Comparison of ENCODE assay signal across 1 cellular context in the genomic region with DNA sequence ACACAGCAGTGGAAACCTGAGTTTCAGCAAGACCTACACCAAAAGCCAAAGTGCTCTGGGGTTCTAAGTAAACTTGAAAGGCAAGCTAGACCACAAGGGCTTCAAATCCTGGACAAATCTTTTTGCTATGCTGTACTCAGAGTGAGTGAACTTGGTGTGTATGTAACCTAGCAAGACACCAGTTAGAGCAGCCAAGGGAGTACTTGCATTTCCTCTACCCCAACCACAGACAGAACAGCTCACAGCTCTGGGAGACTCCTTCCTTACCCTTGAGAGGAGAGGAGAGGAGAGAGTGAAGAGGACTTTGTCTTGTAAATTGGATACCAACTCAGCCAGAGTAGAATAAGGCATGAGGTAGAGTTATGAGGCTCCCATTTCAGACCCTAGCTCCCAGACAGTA.
TF ChIP-seq lines count a peak whose summit lies in the region.

No MANE protein-coding gene starts in this region.

TF ChIP-seq in WTC11, 78 proteins besides CTCF, POLR2A, EP300 and RAD21 (continued from another document):
- TF ChIP-seq, protein P1, sequence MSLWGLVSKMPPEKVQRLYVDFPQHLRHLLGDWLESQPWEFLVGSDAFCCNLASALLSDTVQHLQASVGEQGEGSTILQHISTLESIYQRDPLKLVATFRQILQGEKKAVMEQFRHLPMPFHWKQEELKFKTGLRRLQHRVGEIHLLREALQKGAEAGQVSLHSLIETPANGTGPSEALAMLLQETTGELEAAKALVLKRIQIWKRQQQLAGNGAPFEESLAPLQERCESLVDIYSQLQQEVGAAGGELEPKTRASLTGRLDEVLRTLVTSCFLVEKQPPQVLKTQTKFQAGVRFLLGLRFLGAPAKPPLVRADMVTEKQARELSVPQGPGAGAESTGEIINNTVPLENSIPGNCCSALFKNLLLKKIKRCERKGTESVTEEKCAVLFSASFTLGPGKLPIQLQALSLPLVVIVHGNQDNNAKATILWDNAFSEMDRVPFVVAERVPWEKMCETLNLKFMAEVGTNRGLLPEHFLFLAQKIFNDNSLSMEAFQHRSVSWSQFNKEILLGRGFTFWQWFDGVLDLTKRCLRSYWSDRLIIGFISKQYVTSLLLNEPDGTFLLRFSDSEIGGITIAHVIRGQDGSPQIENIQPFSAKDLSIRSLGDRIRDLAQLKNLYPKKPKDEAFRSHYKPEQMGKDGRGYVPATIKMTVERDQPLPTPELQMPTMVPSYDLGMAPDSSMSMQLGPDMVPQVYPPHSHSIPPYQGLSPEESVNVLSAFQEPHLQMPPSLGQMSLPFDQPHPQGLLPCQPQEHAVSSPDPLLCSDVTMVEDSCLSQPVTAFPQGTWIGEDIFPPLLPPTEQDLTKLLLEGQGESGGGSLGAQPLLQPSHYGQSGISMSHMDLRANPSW (CRISPR knock-in tag; conservative IDR thresholded peaks at IDR 0.05; ENCODE audit: low read depth), result no peak
- TF ChIP-seq NFATC4 (CRISPR knock-in tag; IDR thresholded peaks at IDR 0.05), result no peak
- TF ChIP-seq SP1 (CRISPR knock-in tag; conservative IDR thresholded peaks at IDR 0.05), result no peak
